ENCODE assay signal across 1 cellular context in the genomic region with DNA sequence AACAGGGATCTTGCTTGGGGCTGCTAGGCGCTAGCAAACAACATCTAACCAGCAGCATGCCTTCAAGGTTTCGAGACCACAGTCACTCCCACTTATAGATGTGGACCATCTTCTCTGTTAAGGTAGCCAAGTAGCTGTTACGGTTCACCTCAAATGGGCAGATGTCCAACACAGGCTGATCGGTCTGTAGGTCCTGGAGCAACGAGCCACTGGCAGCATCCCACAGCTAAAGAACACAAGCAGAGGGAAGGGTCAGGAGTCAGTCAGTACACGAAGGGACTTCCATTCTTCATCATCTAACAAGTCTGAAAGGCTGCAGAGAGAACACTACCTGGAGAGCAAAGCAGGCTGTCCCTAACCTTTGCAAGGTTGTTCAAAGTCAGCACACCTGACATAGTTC.
TF ChIP-seq lines count a peak whose summit lies in the region.

No MANE protein-coding gene starts in this region.

TF ChIP-seq in HCT116, 20 proteins besides CTCF, POLR2A, EP300 and RAD21 (continued from another document):
- no peak for TF ChIP-seq REST (IDR thresholded peaks at IDR 0.05; ENCODE audit: low read depth)
- no peak for TF ChIP-seq YY1 (IDR thresholded peaks at IDR 0.05; ENCODE audit: extremely low read depth, insufficient replicate concordance, low read depth, low read length)
- TF ChIP-seq SIN3A (IDR thresholded peaks at IDR 0.05; ENCODE audit: low read depth) = no peak
- no peak for TF ChIP-seq EZH2 (IDR thresholded peaks at IDR 0.05)
- no peak for TF ChIP-seq EZH2phosphoT487 (IDR thresholded peaks at IDR 0.05; ENCODE audit: borderline replicate concordance)
- TF ChIP-seq CBX3 (IDR thresholded peaks at IDR 0.05; ENCODE audit: low read depth) = no peak
- TF ChIP-seq FOSL1 (IDR thresholded peaks at IDR 0.05; ENCODE audit: low read depth) = no peak
- TF ChIP-seq SP1 (IDR thresholded peaks at IDR 0.05; ENCODE audit: low read depth) = no peak
- no peak for TF ChIP-seq MAX (IDR thresholded peaks at IDR 0.05)
- TF ChIP-seq, protein P1, sequence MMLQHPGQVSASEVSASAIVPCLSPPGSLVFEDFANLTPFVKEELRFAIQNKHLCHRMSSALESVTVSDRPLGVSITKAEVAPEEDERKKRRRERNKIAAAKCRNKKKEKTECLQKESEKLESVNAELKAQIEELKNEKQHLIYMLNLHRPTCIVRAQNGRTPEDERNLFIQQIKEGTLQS (IDR thresholded peaks at IDR 0.05) = no peak
